In genomic region chr2:31219131-31219969, GRCh38 we compare ENCODE assay signal across 10 cellular contexts. TPM values are rescaled to one million over a fixed set of nuclear protein-coding genes. Genes with fewer than 3 reads are reported as not detected.
DNase-seq lines count a peak whose midpoint lies in the region; ATAC-seq lines count a peak whose summit lies in the region.
"Had no signal": no experiment of that assay in that cellular context is flagged by ENCODE, and none has a peak within 500 bp of the region (broad histone marks: within the 10 kb centered on the region; RNA-seq: fewer than 3 reads in every experiment).

No MANE protein-coding gene starts in this region.

- intact Hi-C loops in activated CD4-positive, alpha-beta memory T cell treated with anti-CD3 and anti-CD28 coated beads for 36 hours (cut with micrococcal nuclease): no loop called here

- no peak overlapping the region for H3K4me3 Mint-ChIP-seq in activated CD4-positive, alpha-beta memory T cell treated with anti-CD3 and anti-CD28 coated beads, Interleukin-2, amount 10 ng/mL, durations not matched to agents 7 days and 5 days
- no peak overlapping the region for H3K4me3 Mint-ChIP-seq in activated CD4-positive, alpha-beta memory T cell treated with anti-CD3 and anti-CD28 coated beads for 36 hours
- H3K4me3 Mint-ChIP-seq in stimulated activated naive CD8-positive, alpha-beta T cell treated with anti-CD3 and anti-CD28 coated beads, Interleukin-15, Interleukin-2, amounts not matched to agents 100 ng/mL and 50 ng/mL, for 24 hours: peak overlapping the region; percentile 30

- DNase-seq in activated CD4-positive, alpha-beta memory T cell treated with anti-CD3 and anti-CD28 coated beads, Interleukin-2, amount 10 ng/mL, durations not matched to agents 7 days and 5 days: no peak
- no peak for DNase-seq in activated CD4-positive, alpha-beta memory T cell treated with anti-CD3 and anti-CD28 coated beads for 36 hours
- DNase-seq in SKM-1 (lab: John Stamatoyannopoulos, UW; ENCODE audit: unreplicated experiment) (peak; percentile 22), HK-2 (ENCODE audit: unreplicated experiment) (no peak), NCI-H2107 treated with DMSO at 0.1 percent for 48 hours (lab: John Stamatoyannopoulos, UW; ENCODE audit: unreplicated experiment) (no peak), epidermal melanocyte (ENCODE audit: insufficient read length, low spot score) (no peak)
- DNase-seq: IMR-90, uterus had no signal

- H3K27ac Mint-ChIP-seq in activated CD4-positive, alpha-beta memory T cell treated with anti-CD3 and anti-CD28 coated beads, Interleukin-2, amount 10 ng/mL, durations not matched to agents 7 days and 5 days: peak overlapping the region; percentile 4
- H3K27ac Mint-ChIP-seq in activated CD4-positive, alpha-beta memory T cell treated with anti-CD3 and anti-CD28 coated beads for 36 hours: no peak overlapping the region
- H3K27ac Mint-ChIP-seq in stimulated activated naive CD8-positive, alpha-beta T cell treated with anti-CD3 and anti-CD28 coated beads, Interleukin-15, Interleukin-2, amounts not matched to agents 100 ng/mL and 50 ng/mL, for 24 hours: peak overlapping the region; percentile 50

- ATAC-seq in HG02973 (IDR thresholded peaks at IDR 0.05; ENCODE audit: unreplicated experiment): peak; percentile 71

- CTCF ChIA-PET in activated CD4-positive, alpha-beta memory T cell treated with anti-CD3 and anti-CD28 coated beads, Interleukin-2, amount 10 ng/mL, durations not matched to agents 7 days and 5 days (lab: Charles Lee): no interaction called here
- CTCF ChIA-PET in activated CD4-positive, alpha-beta memory T cell treated with anti-CD3 and anti-CD28 coated beads for 36 hours (lab: Charles Lee): no interaction called here

- H3K27me3 Mint-ChIP-seq in activated CD4-positive, alpha-beta memory T cell treated with anti-CD3 and anti-CD28 coated beads, Interleukin-2, amount 10 ng/mL, durations not matched to agents 7 days and 5 days: peaks cover 7% of the 10 kb centered on the region
- peaks cover 24% of the 10 kb centered on the region for H3K27me3 Mint-ChIP-seq in activated CD4-positive, alpha-beta memory T cell treated with anti-CD3 and anti-CD28 coated beads for 36 hours
- peaks cover 11% of the 10 kb centered on the region for H3K27me3 Mint-ChIP-seq in stimulated activated naive CD8-positive, alpha-beta T cell treated with anti-CD3 and anti-CD28 coated beads, Interleukin-15, Interleukin-2, amounts not matched to agents 100 ng/mL and 50 ng/mL, for 24 hours

- H3K4me1 Mint-ChIP-seq in activated CD4-positive, alpha-beta memory T cell treated with anti-CD3 and anti-CD28 coated beads, Interleukin-2, amount 10 ng/mL, durations not matched to agents 7 days and 5 days: peaks cover 53% of the 10 kb centered on the region
- H3K4me1 Mint-ChIP-seq in activated CD4-positive, alpha-beta memory T cell treated with anti-CD3 and anti-CD28 coated beads for 36 hours (ENCODE audit: low read depth): peaks cover 10% of the 10 kb centered on the region
- H3K4me1 Mint-ChIP-seq in stimulated activated naive CD8-positive, alpha-beta T cell treated with anti-CD3 and anti-CD28 coated beads, Interleukin-15, Interleukin-2, amounts not matched to agents 100 ng/mL and 50 ng/mL, for 24 hours (ENCODE audit: low read depth): peaks cover 51% of the 10 kb centered on the region

- no peaks in the 10 kb centered on the region for H3K36me3 Mint-ChIP-seq in activated CD4-positive, alpha-beta memory T cell treated with anti-CD3 and anti-CD28 coated beads, Interleukin-2, amount 10 ng/mL, durations not matched to agents 7 days and 5 days (ENCODE audit: low read depth)
- no peaks in the 10 kb centered on the region for H3K36me3 Mint-ChIP-seq in activated CD4-positive, alpha-beta memory T cell treated with anti-CD3 and anti-CD28 coated beads for 36 hours
- H3K36me3 Mint-ChIP-seq in stimulated activated naive CD8-positive, alpha-beta T cell treated with anti-CD3 and anti-CD28 coated beads, Interleukin-15, Interleukin-2, amounts not matched to agents 100 ng/mL and 50 ng/mL, for 24 hours (ENCODE audit: low read depth): no peaks in the 10 kb centered on the region

- no peaks in the 10 kb centered on the region for H3K9me3 Mint-ChIP-seq in activated CD4-positive, alpha-beta memory T cell treated with anti-CD3 and anti-CD28 coated beads, Interleukin-2, amount 10 ng/mL, durations not matched to agents 7 days and 5 days
- H3K9me3 Mint-ChIP-seq in activated CD4-positive, alpha-beta memory T cell treated with anti-CD3 and anti-CD28 coated beads for 36 hours: no peaks in the 10 kb centered on the region
- H3K9me3 Mint-ChIP-seq in stimulated activated naive CD8-positive, alpha-beta T cell treated with anti-CD3 and anti-CD28 coated beads, Interleukin-15, Interleukin-2, amounts not matched to agents 100 ng/mL and 50 ng/mL, for 24 hours: no peaks in the 10 kb centered on the region

- POLR2A ChIA-PET in activated CD4-positive, alpha-beta memory T cell treated with anti-CD3 and anti-CD28 coated beads, Interleukin-2, amount 10 ng/mL, durations not matched to agents 7 days and 5 days (lab: Charles Lee): interaction anchor here (1.5 kb wide), 1 partner anchor 42 kb away, joined by 3 read pairs; no protein-coding TSS in a partner anchor
- POLR2A ChIA-PET in activated CD4-positive, alpha-beta memory T cell treated with anti-CD3 and anti-CD28 coated beads for 36 hours (lab: Charles Lee): no interaction called here

RNA-seq across cellular contexts. Expression of gene CAPN14, which starts 2.0 kb away (rescaled TPM):
- under 1 TPM; 0.35 TPM for total RNA-seq in activated CD4-positive, alpha-beta memory T cell treated with anti-CD3 and anti-CD28 coated beads, Interleukin-2, amount 10 ng/mL, durations not matched to agents 7 days and 5 days
- total RNA-seq in activated CD4-positive, alpha-beta memory T cell treated with anti-CD3 and anti-CD28 coated beads for 36 hours: under 1 TPM; 0.19 to 0.39 TPM

RNA-seq across cellular contexts. Expression of gene EHD3, which starts 14.6 kb away (rescaled TPM):
- 1 to 10 TPM in 1 of 2 experiments, under 1 TPM in 1; 0.86 to 1.1 TPM for total RNA-seq in activated CD4-positive, alpha-beta memory T cell treated with anti-CD3 and anti-CD28 coated beads, Interleukin-2, amount 10 ng/mL, durations not matched to agents 7 days and 5 days
- 1 to 10 TPM; 1.4 to 1.5 TPM for total RNA-seq in activated CD4-positive, alpha-beta memory T cell treated with anti-CD3 and anti-CD28 coated beads for 36 hours
